In the genomic region with DNA sequence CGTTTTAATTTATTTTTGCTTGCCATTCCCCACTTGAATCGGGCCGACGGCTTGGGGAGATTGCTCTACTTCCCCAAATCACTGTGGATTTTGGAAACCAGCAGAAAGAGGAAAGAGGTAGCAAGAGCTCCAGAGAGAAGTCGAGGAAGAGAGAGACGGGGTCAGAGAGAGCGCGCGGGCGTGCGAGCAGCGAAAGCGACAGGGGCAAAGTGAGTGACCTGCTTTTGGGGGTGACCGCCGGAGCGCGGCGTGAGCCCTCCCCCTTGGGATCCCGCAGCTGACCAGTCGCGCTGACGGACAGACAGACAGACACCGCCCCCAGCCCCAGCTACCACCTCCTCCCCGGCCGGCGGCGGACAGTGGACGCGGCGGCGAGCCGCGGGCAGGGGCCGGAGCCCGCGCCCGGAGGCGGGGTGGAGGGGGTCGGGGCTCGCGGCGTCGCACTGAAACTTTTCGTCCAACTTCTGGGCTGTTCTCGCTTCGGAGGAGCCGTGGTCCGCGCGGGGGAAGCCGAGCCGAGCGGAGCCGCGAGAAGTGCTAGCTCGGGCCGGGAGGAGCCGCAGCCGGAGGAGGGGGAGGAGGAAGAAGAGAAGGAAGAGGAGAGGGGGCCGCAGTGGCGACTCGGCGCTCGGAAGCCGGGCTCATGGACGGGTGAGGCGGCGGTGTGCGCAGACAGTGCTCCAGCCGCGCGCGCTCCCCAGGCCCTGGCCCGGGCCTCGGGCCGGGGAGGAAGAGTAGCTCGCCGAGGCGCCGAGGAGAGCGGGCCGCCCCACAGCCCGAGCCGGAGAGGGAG, we compare ENCODE assay signal across 8 cellular contexts. TPM values are rescaled to one million over a fixed set of nuclear protein-coding genes. Genes with fewer than 3 reads are reported as not detected.
DNase-seq lines count a peak whose midpoint lies in the region; ATAC-seq and TF ChIP-seq lines count a peak whose summit lies in the region.

No MANE protein-coding gene starts in this region.

- CTCF ChIA-PET in GM10248 (lab: Yijun Ruan, JAX), result interaction anchor here (0.8 to 4.5 kb wide), 36 partner anchors 8 to 316 kb away, joined by 3 to 174 read pairs (median 8); no protein-coding TSS in a partner anchor

- no peak for ATAC-seq in HG03108 (IDR thresholded peaks at IDR 0.05; ENCODE audit: unreplicated experiment)

- DNase-seq in GM10248 (ENCODE audit: extremely low spot score) (peak; percentile 65), LHCN-M2 (ENCODE audit: low read depth) (peak; percentile 73), UCSD-AML1 (lab: John Stamatoyannopoulos, UW; ENCODE audit: unreplicated experiment) (peak; percentile 56), chondrocyte (ENCODE audit: low spot score) (no peak), kidney epithelial cell (ENCODE audit: low read depth) (no peak), globus pallidus (ENCODE audit: low spot score) (no peak)
- peak; percentile 45 for DNase-seq in stimulated activated CD4-positive, alpha-beta T cell treated with anti-CD3 and anti-CD28 coated beads, Interleukin-15, amount 100 ng/mL, for 24 hours

- H3K9me3 Mint-ChIP-seq in chondrocyte (ENCODE audit: low read depth), result no peaks in the 10 kb centered on the region

- TF ChIP-seq CTCF in GM10248 (IDR thresholded peaks at IDR 0.05; ENCODE audit: control extremely low read depth, extremely low read depth, low read depth, missing control alignments) (no peak), chondrocyte (IDR thresholded peaks at IDR 0.05) (no peak), kidney epithelial cell (IDR thresholded peaks at IDR 0.05; ENCODE audit: insufficient read depth, low read length, poor library complexity, severe bottlenecking) (no peak)

- peaks cover 2% of the 10 kb centered on the region for H3K27me3 ChIP-seq in kidney epithelial cell (ENCODE audit: control insufficient read depth, insufficient read depth, low read length)

- peak overlapping the region; percentile 91 for H3K4me3 Mint-ChIP-seq in chondrocyte (ENCODE audit: unreplicated experiment)

- H3K36me3 Mint-ChIP-seq in chondrocyte (ENCODE audit: low read depth), result peaks cover 3% of the 10 kb centered on the region

- POLR2A ChIA-PET in GM10248 (lab: Yijun Ruan, JAX), result interaction anchor here (0.7 to 1.5 kb wide), 5 partner anchors 46 to 539 kb away, joined by 3 to 4 read pairs (median 3); no protein-coding TSS in a partner anchor

- H3K36me3 ChIP-seq in kidney epithelial cell (ENCODE audit: control insufficient read depth, insufficient read depth, low read length), result no peaks in the 10 kb centered on the region

- H3K27me3 Mint-ChIP-seq in chondrocyte (ENCODE audit: low read depth), result no peaks in the 10 kb centered on the region

- H3K4me3 ChIP-seq in kidney epithelial cell (ENCODE audit: low read depth, low read length), result peak overlapping the region; percentile 88

- peak overlapping the region; percentile 92 for H3K27ac Mint-ChIP-seq in chondrocyte (ENCODE audit: unreplicated experiment)

- H3K4me1 Mint-ChIP-seq in chondrocyte (ENCODE audit: low read depth), result peaks cover 39% of the 10 kb centered on the region

RNA-seq across cellular contexts. Expression of a gene that starts 0.6 kb away (rescaled TPM):
- total RNA-seq in LHCN-M2 (2014; rRNA removed), result 323 and 326 TPM in 2 replicates
- polyA plus RNA-seq in LHCN-M2 (2012), result 63.4 TPM
- 24.8 to 139 TPM (median 137 TPM) in 3 replicates for total RNA-seq in chondrocyte
- total RNA-seq in kidney epithelial cell, result 236 and 264 TPM in 2 replicates

Comparison
In these comparisons a context has a peak if more than half of its experiments do, and no peak if none do; other contexts are left out.
1. DNase-seq: peak in GM10248 (single experiment), LHCN-M2 (single experiment), UCSD-AML1 (single experiment) and stimulated activated CD4-positive, alpha-beta T cell treated with anti-CD3 and anti-CD28 coated beads, Interleukin-15, amount 100 ng/mL, for 24 hours (single experiment); none in chondrocyte (single experiment), kidney epithelial cell (single experiment) and globus pallidus (single experiment).